8 cellular contexts compared by ENCODE assay signal in the genomic region with DNA sequence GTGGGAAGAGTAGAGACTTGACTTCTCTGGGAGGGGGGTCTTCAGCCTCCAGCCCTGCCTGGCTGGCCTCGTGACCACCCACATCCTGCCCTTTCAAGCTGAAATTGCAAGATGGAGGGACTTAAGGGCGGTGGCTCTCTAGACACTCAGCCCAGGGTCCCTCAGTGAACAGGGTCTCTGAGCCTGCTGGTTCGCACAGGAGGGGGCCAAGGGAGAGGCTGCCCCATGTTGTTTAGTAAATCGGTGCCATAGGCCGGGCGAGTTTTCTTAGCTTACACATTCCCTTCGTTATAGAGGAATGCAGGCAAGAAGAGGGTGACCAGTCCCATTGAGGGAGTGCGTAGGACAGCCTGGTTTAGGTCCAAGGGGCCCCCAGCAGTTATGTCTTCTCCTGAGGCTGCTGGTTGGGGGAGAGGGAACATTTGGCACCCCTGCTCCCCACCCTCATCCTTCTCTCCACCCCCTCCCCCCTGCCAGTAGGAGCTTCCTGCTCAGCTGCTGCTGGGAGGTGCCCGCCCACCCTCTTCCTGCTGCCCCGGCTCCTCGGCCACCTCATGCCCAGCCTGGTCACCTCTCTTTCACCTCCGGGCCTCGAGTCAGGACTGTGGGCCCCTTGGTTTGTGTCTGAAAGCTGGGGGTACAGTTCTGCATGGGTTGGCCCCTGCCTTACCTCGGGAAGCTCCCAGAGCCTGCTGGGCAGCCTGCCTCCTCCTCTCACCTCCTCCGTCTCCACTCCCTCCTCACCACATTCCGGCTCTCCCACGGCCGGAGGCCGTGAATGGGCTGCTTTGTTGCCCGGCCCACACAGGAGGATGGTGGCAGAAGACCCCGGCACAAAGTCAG. TPM values are rescaled to one million over a fixed set of nuclear protein-coding genes. Genes with fewer than 3 reads are reported as not detected.
DNase-seq lines count a peak whose midpoint lies in the region; ATAC-seq, FAIRE-seq and TF ChIP-seq lines count a peak whose summit lies in the region.

No MANE protein-coding gene starts in this region.

- no peak overlapping the region for H2AFZ ChIP-seq in HepG2 (ENCODE audit: low read length)

- H3K79me2 ChIP-seq in HepG2 (ENCODE audit: insufficient read depth, low read length) = no peaks in the 10 kb centered on the region

- in situ Hi-C loops in HepG2 (cut with HindIII; ENCODE audit: extremely low pct_ligation_motif_present, low pct_unique_long_range_greater_than_20kb) = no loop called here
- in situ Hi-C loops in brain microvascular endothelial cell (cut with HindIII; ENCODE audit: low pct_ligation_motif_present, low sequenced_read_pairs) = no loop called here

- ATAC-seq in HepG2 (no peak), lower lobe of right lung (no peak)

- H4K20me1 ChIP-seq in HepG2 (ENCODE audit: insufficient read depth, low read length) = no peaks in the 10 kb centered on the region

- H3K9me3 ChIP-seq in liver (ENCODE audit: control insufficient read depth in 4 of 4, low read length in 3 of 4) (no peaks in the 10 kb centered on the region), HepG2 (ENCODE audit: low read length) (no peaks in the 10 kb centered on the region), lower lobe of right lung (no peaks in the 10 kb centered on the region), vagina (no peaks in the 10 kb centered on the region)

- H3K4me1 ChIP-seq in liver (ENCODE audit: control insufficient read depth in 4 of 4, insufficient read depth in 4 of 4, low read length in 3 of 4) (peaks cover 0 to 12% (median 5%) of the 10 kb centered on the region in 4 donors), HepG2 (ENCODE audit: insufficient read depth, low read length) (peaks cover 35% of the 10 kb centered on the region), lower lobe of right lung (peaks cover 66% of the 10 kb centered on the region), vagina (peaks cover 69% of the 10 kb centered on the region)

- no peak overlapping the region for H3K4me2 ChIP-seq in HepG2 (ENCODE audit: low read depth, low read length)

- 74% methylated on average over 21 of the region's 21 CpGs for WGBS in liver
- WGBS in HepG2 (ENCODE audit: low lambda C conversion rate) = 95% methylated on average over 20 of the region's 21 CpGs

- DNase-seq in HepG2 (ENCODE audit: low spot score) (no peak), brain microvascular endothelial cell (no peak), lower lobe of right lung (no peak), vagina (ENCODE audit: extremely low spot score in 2 of 2) (no peak), SW480 (ENCODE audit: low spot score) (no peak), retina (no peak), HEK293T (ENCODE audit: extremely low spot score) (no peak)

- no peak for TF ChIP-seq POLR2A in HepG2 (IDR thresholded peaks at IDR 0.05; ENCODE audit: insufficient read depth in 1 of 2, low read depth in 2 of 2, low read length in 2 of 2)
- no peak for TF ChIP-seq POLR2A in vagina (IDR thresholded peaks at IDR 0.05)

- H3K36me3 ChIP-seq in liver (ENCODE audit: control insufficient read depth in 4 of 4, insufficient read depth in 3 of 4, low read depth in 1 of 4, low read length in 3 of 4) (peaks cover 0 to 6% (median 0%) of the 10 kb centered on the region in 4 donors), HepG2 (replicated peaks in 1 of 2; ENCODE audit: control insufficient read depth in 1 of 2, insufficient read depth in 2 of 2, low read length in 2 of 2) (peaks cover 6 to 9% of the 10 kb centered on the region in 2 experiments; a peak in 2 of 5 replicates), brain microvascular endothelial cell (replicated peaks) (peaks cover 36% of the 10 kb centered on the region), lower lobe of right lung (peaks cover 46% of the 10 kb centered on the region), vagina (peaks cover 0 to 36% of the 10 kb centered on the region in 2 donors)

- TF ChIP-seq EP300 in HepG2 (IDR thresholded peaks at IDR 0.05; ENCODE audit: low read depth in 2 of 2, low read length in 2 of 2) (no peak), HepG2 (CRISPR knock-in tag; IDR thresholded peaks at IDR 0.05; ENCODE audit: borderline replicate concordance) (no peak)

- POLR2A ChIA-PET in HepG2 (lab: Yijun Ruan, JAX) = interaction anchor here (0.8 to 16.8 kb wide), 2 partner anchors 12 to 30 kb away, joined by 3 to 433 read pairs; a partner anchor contains a TSS
- POLR2A ChIA-PET in HEK293T (lab: Yijun Ruan, JAX) = interaction anchor here (1.5 to 16.9 kb wide), 3 partner anchors 30 to 111 kb away, joined by 4 to 264 read pairs (median 38); a partner anchor contains a TSS

- H3K27me3 ChIP-seq in liver (ENCODE audit: control insufficient read depth in 4 of 4, insufficient read depth in 4 of 4, low read length in 3 of 4) (no peaks in the 10 kb centered on the region), HepG2 (ENCODE audit: control insufficient read depth in 1 of 2, insufficient read depth in 2 of 2, low read length in 2 of 2) (no peaks in the 10 kb centered on the region), brain microvascular endothelial cell (replicated peaks) (no peaks in the 10 kb centered on the region), lower lobe of right lung (ENCODE audit: low read depth) (no peaks in the 10 kb centered on the region), vagina (no peaks in the 10 kb centered on the region)

- TF ChIP-seq RAD21 in liver (IDR thresholded peaks at IDR 0.05) = no peak
- no peak for TF ChIP-seq RAD21 in HepG2 (CRISPR knock-in tag; IDR thresholded peaks at IDR 0.05)

- BruUV-seq in HepG2 (replicated peaks; lab: Mats Ljungman, UMichigan) = no TSS peak

- peak overlapping the region; percentile 59 to 60 for H3K27ac ChIP-seq in liver (ENCODE audit: low read depth in 1 of 2, low read length in 2 of 2)
- H3K27ac ChIP-seq in HepG2 (ENCODE audit: extremely low read length, insufficient read depth, low read length) = no peak overlapping the region
- peak overlapping the region; percentile 67 for H3K27ac ChIP-seq in brain microvascular endothelial cell
- peak overlapping the region; percentile 80 for H3K27ac ChIP-seq in lower lobe of right lung
- H3K27ac ChIP-seq in vagina = peak overlapping the region; percentile 56

- TF ChIP-seq CTCF in liver (IDR thresholded peaks at IDR 0.05; ENCODE audit: low read depth, low read length, missing input control) (no peak), HepG2 (CRISPR knock-in tag; IDR thresholded peaks at IDR 0.05) (no peak), brain microvascular endothelial cell (IDR thresholded peaks at IDR 0.05; ENCODE audit: low read depth, low read length, missing control alignments) (no peak), lower lobe of right lung (IDR thresholded peaks at IDR 0.05) (no peak), vagina (IDR thresholded peaks at IDR 0.05) (no peak)

- no peak overlapping the region for H3K4me3 ChIP-seq in liver (ENCODE audit: low read depth in 1 of 3, low read length in 3 of 3)
- H3K4me3 ChIP-seq in HepG2 (replicated peaks in 1 of 3; ENCODE audit: insufficient read depth in 1 of 3, low read depth in 2 of 3, low read length in 3 of 3) = no peak overlapping the region
- H3K4me3 ChIP-seq in brain microvascular endothelial cell (ENCODE audit: low read depth, low read length) = peak overlapping the region; percentile 24
- peak overlapping the region; percentile 37 for H3K4me3 ChIP-seq in lower lobe of right lung
- peak overlapping the region; percentile 6 to 22 for H3K4me3 ChIP-seq in vagina

- intact Hi-C loops in HepG2 (cut with micrococcal nuclease; ENCODE audit: unreplicated experiment) = no loop called here
- intact Hi-C loops in lower lobe of right lung (cut with DNase I) = no loop called here
- intact Hi-C loops in vagina (cut with DNase I) = no loop called here

- no peak for FAIRE-seq in HepG2 (lab: Jason Lieb, UNC)

- CTCF ChIA-PET in HepG2 (lab: Yijun Ruan, JAX; ENCODE audit: low intra/inter-chr PET ratio, low total read pairs) (no interaction called here), HEK293T (lab: Yijun Ruan, JAX) (interaction anchor here (1.9 kb wide), 1 partner anchor 26 kb away, joined by 5 read pairs; no protein-coding TSS in a partner anchor)

- H3K9ac ChIP-seq in liver (ENCODE audit: low read depth in 1 of 2, low read length in 2 of 2) (no peak overlapping the region), HepG2 (ENCODE audit: insufficient read depth, low read depth, low read length) (no peak overlapping the region)

RNA-seq across cellular contexts. Expression of a gene that starts 3.9 kb away (rescaled TPM):
- total RNA-seq in liver (10 to 100 TPM; 20.7 to 22.8 TPM), HepG2 (2016; rRNA removed; fragmentation: Illumina TruSeq; extraction: Trizol) (18.0 and 20.6 TPM in 2 replicates), lower lobe of right lung (22.6 TPM), vagina (53.3 TPM)
- polyA plus RNA-seq in liver (1 to 10 TPM; 2.8 to 9.4 TPM), HepG2 (2011; rRNA removed) (5.8 and 9.4 TPM in 2 replicates)
- 2.2 and 2.9 TPM in 2 replicates for total RNA-seq in HepG2 (2016; cell fraction: cytosol; rRNA removed; fragmentation: Illumina TruSeq; extraction: Trizol; ENCODE audit: low read depth)
- 17.5 and 22.6 TPM in 2 replicates for total RNA-seq in HepG2 (2016; cell fraction: insoluble cytoplasmic fraction; rRNA removed; fragmentation: Illumina TruSeq; extraction: Trizol)
- total RNA-seq in HepG2 (2016; cell fraction: membrane; rRNA removed; fragmentation: Illumina TruSeq; extraction: Trizol) = 5.3 and 6.3 TPM in 2 replicates
- total RNA-seq in HepG2 (2016; cell fraction: nucleus; rRNA removed; fragmentation: Illumina TruSeq; extraction: Trizol) = 12.4 and 14.6 TPM in 2 replicates
- polyA plus RNA-seq in HepG2 (2011; cell fraction: cytosol; rRNA removed) = 5.9 and 6.7 TPM in 2 replicates
- polyA plus RNA-seq in HepG2 (2011; cell fraction: nucleus; rRNA removed) = 26.7 and 32.6 TPM in 2 replicates
- polyA plus RNA-seq in HepG2 (2012) = 3.5 and 5.2 TPM in 2 replicates
- 2.5 and 2.6 TPM in 2 replicates for polyA plus RNA-seq in HepG2 (2016; cell fraction: cytosol; fragmentation: Illumina TruSeq; extraction: Trizol; ENCODE audit: low read depth)
- polyA plus RNA-seq in HepG2 (2016; cell fraction: insoluble cytoplasmic fraction; fragmentation: Illumina TruSeq; extraction: Trizol; ENCODE audit: low read depth) = 13.5 and 17.1 TPM in 2 replicates
- 2.8 and 3.8 TPM in 2 replicates for polyA plus RNA-seq in HepG2 (2016; cell fraction: membrane; fragmentation: Illumina TruSeq; extraction: Trizol; ENCODE audit: low read depth)
- 21.4 and 24.7 TPM in 2 replicates for polyA plus RNA-seq in HepG2 (2016; cell fraction: nucleus; fragmentation: Illumina TruSeq; extraction: Trizol; ENCODE audit: insufficient read depth, low read depth)
- 22.3 and 24.3 TPM in 2 replicates for polyA minus RNA-seq in HepG2 (2011; rRNA and poly(A)+ RNA removed; ENCODE audit: low replicate concordance)
- 5.4 and 6.2 TPM in 2 replicates for polyA minus RNA-seq in HepG2 (2011; cell fraction: cytosol; rRNA and poly(A)+ RNA removed)
- 6.2 and 11.8 TPM in 2 replicates for polyA minus RNA-seq in HepG2 (2011; cell fraction: nucleus; rRNA and poly(A)+ RNA removed)

RNA-seq across cellular contexts. Expression of a gene that starts 7.9 kb away (rescaled TPM):
- 1 to 10 TPM; 5.1 to 6.8 TPM for total RNA-seq in liver
- polyA plus RNA-seq in liver = 1 to 10 TPM; 4.5 to 5.6 TPM
- total RNA-seq in HepG2 (2016; rRNA removed; fragmentation: Illumina TruSeq; extraction: Trizol) = 2.1 and 3.4 TPM in 2 replicates
- total RNA-seq in HepG2 (2016; cell fraction: cytosol; rRNA removed; fragmentation: Illumina TruSeq; extraction: Trizol; ENCODE audit: low read depth) = 0.79 and 1.0 TPM in 2 replicates
- 1.9 TPM in 2 replicates for total RNA-seq in HepG2 (2016; cell fraction: insoluble cytoplasmic fraction; rRNA removed; fragmentation: Illumina TruSeq; extraction: Trizol)
- total RNA-seq in HepG2 (2016; cell fraction: membrane; rRNA removed; fragmentation: Illumina TruSeq; extraction: Trizol) = 1.5 and 2.2 TPM in 2 replicates
- 1.3 and 3.5 TPM in 2 replicates for total RNA-seq in HepG2 (2016; cell fraction: nucleus; rRNA removed; fragmentation: Illumina TruSeq; extraction: Trizol)
- 1.2 and 1.9 TPM in 2 replicates for polyA plus RNA-seq in HepG2 (2011; rRNA removed)
- 0.95 and 0.99 TPM in 2 replicates for polyA plus RNA-seq in HepG2 (2011; cell fraction: cytosol; rRNA removed)
- polyA plus RNA-seq in HepG2 (2011; cell fraction: nucleus; rRNA removed) = 5.9 and 6.0 TPM in 2 replicates
- 2.0 and 4.1 TPM in 2 replicates for polyA plus RNA-seq in HepG2 (2012)
- polyA plus RNA-seq in HepG2 (2016; cell fraction: cytosol; fragmentation: Illumina TruSeq; extraction: Trizol; ENCODE audit: low read depth) = 0.45 and 0.70 TPM in 2 replicates
- 1.3 and 1.6 TPM in 2 replicates for polyA plus RNA-seq in HepG2 (2016; cell fraction: insoluble cytoplasmic fraction; fragmentation: Illumina TruSeq; extraction: Trizol; ENCODE audit: low read depth)
- 1.4 and 1.5 TPM in 2 replicates for polyA plus RNA-seq in HepG2 (2016; cell fraction: membrane; fragmentation: Illumina TruSeq; extraction: Trizol; ENCODE audit: low read depth)
- polyA plus RNA-seq in HepG2 (2016; cell fraction: nucleus; fragmentation: Illumina TruSeq; extraction: Trizol; ENCODE audit: insufficient read depth, low read depth) = 5.6 and 8.8 TPM in 2 replicates
- polyA minus RNA-seq in HepG2 (2011; rRNA and poly(A)+ RNA removed; ENCODE audit: low replicate concordance) = 1.9 and 7.2 TPM in 2 replicates
- 1.4 and 2.5 TPM in 2 replicates for polyA minus RNA-seq in HepG2 (2011; cell fraction: cytosol; rRNA and poly(A)+ RNA removed)
- 1.4 and 2.4 TPM in 2 replicates for polyA minus RNA-seq in HepG2 (2011; cell fraction: nucleus; rRNA and poly(A)+ RNA removed)
- 13.0 TPM for total RNA-seq in lower lobe of right lung
- total RNA-seq in vagina = 2.2 TPM

RNA-seq across cellular contexts. Expression of a gene that starts 32.3 kb away (rescaled TPM):
- total RNA-seq in liver (1,000 to 10,000 TPM in 1 of 2 donors, 10 to 100 TPM in 1; 29.6 to 1,968 TPM), HepG2 (2016; rRNA removed; fragmentation: Illumina TruSeq; extraction: Trizol) (10.5 and 20.5 TPM in 2 replicates), lower lobe of right lung (980 TPM), vagina (857 TPM)
- polyA plus RNA-seq in liver (100 to 1,000 TPM in 1 of 2 donors, 10 to 100 TPM in 1; 50.2 to 111 TPM), HepG2 (2011; rRNA removed) (41.2 and 41.3 TPM in 2 replicates)
- total RNA-seq in HepG2 (2016; cell fraction: cytosol; rRNA removed; fragmentation: Illumina TruSeq; extraction: Trizol; ENCODE audit: low read depth) = 2.2 and 2.6 TPM in 2 replicates
- total RNA-seq in HepG2 (2016; cell fraction: insoluble cytoplasmic fraction; rRNA removed; fragmentation: Illumina TruSeq; extraction: Trizol) = 8.4 and 21.3 TPM in 2 replicates
- total RNA-seq in HepG2 (2016; cell fraction: membrane; rRNA removed; fragmentation: Illumina TruSeq; extraction: Trizol) = 7.8 and 8.3 TPM in 2 replicates
- 196 and 220 TPM in 2 replicates for total RNA-seq in HepG2 (2016; cell fraction: nucleus; rRNA removed; fragmentation: Illumina TruSeq; extraction: Trizol)
- polyA plus RNA-seq in HepG2 (2011; cell fraction: cytosol; rRNA removed) = 13.0 and 13.4 TPM in 2 replicates
- 222 and 327 TPM in 2 replicates for polyA plus RNA-seq in HepG2 (2011; cell fraction: nucleus; rRNA removed)
- polyA plus RNA-seq in HepG2 (2012) = 288 and 371 TPM in 2 replicates
- 3.6 and 4.3 TPM in 2 replicates for polyA plus RNA-seq in HepG2 (2016; cell fraction: cytosol; fragmentation: Illumina TruSeq; extraction: Trizol; ENCODE audit: low read depth)
- polyA plus RNA-seq in HepG2 (2016; cell fraction: insoluble cytoplasmic fraction; fragmentation: Illumina TruSeq; extraction: Trizol; ENCODE audit: low read depth) = 54.0 and 61.1 TPM in 2 replicates
- polyA plus RNA-seq in HepG2 (2016; cell fraction: membrane; fragmentation: Illumina TruSeq; extraction: Trizol; ENCODE audit: low read depth) = 47.1 and 54.4 TPM in 2 replicates
- 577 and 628 TPM in 2 replicates for polyA plus RNA-seq in HepG2 (2016; cell fraction: nucleus; fragmentation: Illumina TruSeq; extraction: Trizol; ENCODE audit: insufficient read depth, low read depth)
- 64.6 and 225 TPM in 2 replicates for polyA minus RNA-seq in HepG2 (2011; rRNA and poly(A)+ RNA removed; ENCODE audit: low replicate concordance)
- 17.3 and 20.2 TPM in 2 replicates for polyA minus RNA-seq in HepG2 (2011; cell fraction: cytosol; rRNA and poly(A)+ RNA removed)
- polyA minus RNA-seq in HepG2 (2011; cell fraction: nucleus; rRNA and poly(A)+ RNA removed) = 1,479 and 1,737 TPM in 2 replicates

RNA-seq across cellular contexts. Expression of a gene that starts 35.8 kb away (rescaled TPM):
- total RNA-seq in liver (under 1 TPM; 0.17 to 0.33 TPM), HepG2 (2016; rRNA removed; fragmentation: Illumina TruSeq; extraction: Trizol) (4.0 and 4.9 TPM in 2 replicates), lower lobe of right lung (0.18 TPM), vagina (not detected)
- polyA plus RNA-seq in liver (under 1 TPM in 1 of 2 donors, not detected in 1; 0.08 TPM), HepG2 (2011; rRNA removed) (0.49 and 1.0 TPM in 2 replicates)
- total RNA-seq in HepG2 (2016; cell fraction: cytosol; rRNA removed; fragmentation: Illumina TruSeq; extraction: Trizol; ENCODE audit: low read depth) = 1.8 TPM in 2 replicates
- total RNA-seq in HepG2 (2016; cell fraction: insoluble cytoplasmic fraction; rRNA removed; fragmentation: Illumina TruSeq; extraction: Trizol) = 2.9 and 5.0 TPM in 2 replicates
- total RNA-seq in HepG2 (2016; cell fraction: membrane; rRNA removed; fragmentation: Illumina TruSeq; extraction: Trizol) = 4.8 and 6.2 TPM in 2 replicates
- total RNA-seq in HepG2 (2016; cell fraction: nucleus; rRNA removed; fragmentation: Illumina TruSeq; extraction: Trizol) = 3.5 and 3.9 TPM in 2 replicates
- 0.56 and 0.79 TPM in 2 replicates for polyA plus RNA-seq in HepG2 (2011; cell fraction: cytosol; rRNA removed)
- 1.9 and 2.2 TPM in 2 replicates for polyA plus RNA-seq in HepG2 (2011; cell fraction: nucleus; rRNA removed)
- polyA plus RNA-seq in HepG2 (2012) = 0.59 and 0.70 TPM in 2 replicates
- 1.0 and 1.4 TPM in 2 replicates for polyA plus RNA-seq in HepG2 (2016; cell fraction: cytosol; fragmentation: Illumina TruSeq; extraction: Trizol; ENCODE audit: low read depth)
- 2.7 and 3.5 TPM in 2 replicates for polyA plus RNA-seq in HepG2 (2016; cell fraction: insoluble cytoplasmic fraction; fragmentation: Illumina TruSeq; extraction: Trizol; ENCODE audit: low read depth)
- polyA plus RNA-seq in HepG2 (2016; cell fraction: membrane; fragmentation: Illumina TruSeq; extraction: Trizol; ENCODE audit: low read depth) = 2.7 and 3.4 TPM in 2 replicates
- polyA plus RNA-seq in HepG2 (2016; cell fraction: nucleus; fragmentation: Illumina TruSeq; extraction: Trizol; ENCODE audit: insufficient read depth, low read depth) = 6.7 TPM in 2 replicates
- polyA minus RNA-seq in HepG2 (2011; rRNA and poly(A)+ RNA removed; ENCODE audit: low replicate concordance) = 1.2 and 1.3 TPM in 2 replicates
- 0.59 and 0.79 TPM in 2 replicates for polyA minus RNA-seq in HepG2 (2011; cell fraction: cytosol; rRNA and poly(A)+ RNA removed)
- polyA minus RNA-seq in HepG2 (2011; cell fraction: nucleus; rRNA and poly(A)+ RNA removed) = 1.1 and 1.5 TPM in 2 replicates

RNA-seq across cellular contexts. Expression of a gene that starts 56.7 kb away (rescaled TPM):
- total RNA-seq in liver (10 to 100 TPM; 12.8 to 14.8 TPM), HepG2 (2016; rRNA removed; fragmentation: Illumina TruSeq; extraction: Trizol) (30.4 and 31.0 TPM in 2 replicates), lower lobe of right lung (45.8 TPM), vagina (33.1 TPM)
- polyA plus RNA-seq in liver (10 to 100 TPM in 1 of 2 donors, 1 to 10 TPM in 1; 9.2 to 10.0 TPM), HepG2 (2011; rRNA removed) (20.4 and 21.0 TPM in 2 replicates)
- 6.9 and 8.6 TPM in 2 replicates for total RNA-seq in HepG2 (2016; cell fraction: cytosol; rRNA removed; fragmentation: Illumina TruSeq; extraction: Trizol; ENCODE audit: low read depth)
- 30.2 and 32.5 TPM in 2 replicates for total RNA-seq in HepG2 (2016; cell fraction: insoluble cytoplasmic fraction; rRNA removed; fragmentation: Illumina TruSeq; extraction: Trizol)
- 14.1 and 16.7 TPM in 2 replicates for total RNA-seq in HepG2 (2016; cell fraction: membrane; rRNA removed; fragmentation: Illumina TruSeq; extraction: Trizol)
- total RNA-seq in HepG2 (2016; cell fraction: nucleus; rRNA removed; fragmentation: Illumina TruSeq; extraction: Trizol) = 22.1 and 26.8 TPM in 2 replicates
- polyA plus RNA-seq in HepG2 (2011; cell fraction: cytosol; rRNA removed) = 18.8 and 20.8 TPM in 2 replicates
- 70.3 and 70.7 TPM in 2 replicates for polyA plus RNA-seq in HepG2 (2011; cell fraction: nucleus; rRNA removed)
- 24.2 and 26.4 TPM in 2 replicates for polyA plus RNA-seq in HepG2 (2012)
- 3.8 and 3.9 TPM in 2 replicates for polyA plus RNA-seq in HepG2 (2016; cell fraction: cytosol; fragmentation: Illumina TruSeq; extraction: Trizol; ENCODE audit: low read depth)
- 40.7 and 49.0 TPM in 2 replicates for polyA plus RNA-seq in HepG2 (2016; cell fraction: insoluble cytoplasmic fraction; fragmentation: Illumina TruSeq; extraction: Trizol; ENCODE audit: low read depth)
- polyA plus RNA-seq in HepG2 (2016; cell fraction: membrane; fragmentation: Illumina TruSeq; extraction: Trizol; ENCODE audit: low read depth) = 9.5 and 10.0 TPM in 2 replicates
- polyA plus RNA-seq in HepG2 (2016; cell fraction: nucleus; fragmentation: Illumina TruSeq; extraction: Trizol; ENCODE audit: insufficient read depth, low read depth) = 56.7 and 57.4 TPM in 2 replicates
- 48.9 and 49.9 TPM in 2 replicates for polyA minus RNA-seq in HepG2 (2011; rRNA and poly(A)+ RNA removed; ENCODE audit: low replicate concordance)
- 18.2 and 18.4 TPM in 2 replicates for polyA minus RNA-seq in HepG2 (2011; cell fraction: cytosol; rRNA and poly(A)+ RNA removed)
- 31.2 and 43.3 TPM in 2 replicates for polyA minus RNA-seq in HepG2 (2011; cell fraction: nucleus; rRNA and poly(A)+ RNA removed)

Comparison
In these comparisons a context has a peak if more than half of its experiments do, and no peak if none do; other contexts are left out.
1. H3K4me3 ChIP-seq: peak in brain microvascular endothelial cell (single experiment), lower lobe of right lung (single experiment) and vagina (2 of 2); none in liver (0 of 3) and HepG2 (0 of 3).